23 cellular contexts compared by ENCODE assay signal in genomic region chr12:119288559-119288958, GRCh38. TPM values are rescaled to one million over a fixed set of nuclear protein-coding genes. Genes with fewer than 3 reads are reported as not detected.
"Had no signal": no experiment of that assay in that cellular context is flagged by ENCODE, and none has a peak within 500 bp of the region (broad histone marks: within the 10 kb centered on the region; RNA-seq: fewer than 3 reads in every experiment).

No MANE protein-coding gene starts in this region.

- H3K27me3 Mint-ChIP-seq: activated naive CD8-positive, alpha-beta T cell treated with anti-CD3 and anti-CD28 coated beads, Interleukin-2, amount 50 U/mL, for 24 hours had no signal

- H3K27ac ChIP-seq: breast epithelium, foreskin keratinocyte, VCaP had no signal

- ATAC-seq: activated naive CD8-positive, alpha-beta T cell treated with anti-CD3 and anti-CD28 coated beads, Interleukin-2, amount 50 U/mL, for 24 hours; activated T-helper 17 cell treated with anti-CD3 and anti-CD28 coated beads, Interleukin-2, amount 50 U/mL, for 72 hours; foreskin keratinocyte; natural killer cell treated with Interleukin-12 subunit alpha and Interleukin-12 subunit beta and Interleukin-15 and Interleukin-18, amount 100 ng/mL, for 72 hours; right cardiac atrium; stimulated activated naive CD8-positive, alpha-beta T cell treated with anti-CD3 and anti-CD28 coated beads, Interleukin-15, Interleukin-2, amounts not matched to agents 100 U/mL and 50 U/mL, for 24 hours had no signal

- H3K4me3 Mint-ChIP-seq: activated naive CD8-positive, alpha-beta T cell treated with anti-CD3 and anti-CD28 coated beads, Interleukin-2, amount 50 U/mL, for 24 hours; activated T-helper 17 cell treated with anti-CD3 and anti-CD28 coated beads, Interleukin-2, amount 50 U/mL, for 72 hours; immature natural killer cell; natural killer cell treated with Interleukin-12 subunit alpha and Interleukin-12 subunit beta and Interleukin-15 and Interleukin-18, amount 100 ng/mL, for 72 hours had no signal

- H3K27me3 ChIP-seq: breast epithelium, foreskin keratinocyte had no signal

- H3K4me1 Mint-ChIP-seq: activated naive CD8-positive, alpha-beta T cell treated with anti-CD3 and anti-CD28 coated beads, Interleukin-2, amount 50 U/mL, for 24 hours; activated T-helper 17 cell treated with anti-CD3 and anti-CD28 coated beads, Interleukin-2, amount 50 U/mL, for 72 hours; immature natural killer cell had no signal

- H3K4me1 ChIP-seq: breast epithelium, foreskin keratinocyte had no signal

- H3K4me3 ChIP-seq: breast epithelium had no signal

- DNase-seq: activated CD4-positive, alpha-beta T cell treated with anti-CD3 and anti-CD28 coated beads for 1 hour; activated CD4-positive, alpha-beta T cell treated with anti-CD3 and anti-CD28 coated beads, Interleukin-2, amount 50 U/mL, for 4 hours; activated naive CD4-positive, alpha-beta T cell treated with Interleukin-2 at 50 U/mL for 16 hours; activated naive CD8-positive, alpha-beta T cell treated with anti-CD3 and anti-CD28 coated beads, Interleukin-2, amount 50 U/mL, for 24 hours; aorta; cerebellar nuclear complex; effector CD8-positive, alpha-beta T cell; foreskin keratinocyte; immature natural killer cell; mesendoderm; right cardiac atrium; small intestine; stimulated activated naive CD8-positive, alpha-beta T cell treated with anti-CD3 and anti-CD28 coated beads, Interleukin-15, Interleukin-2, amounts not matched to agents 100 U/mL and 50 U/mL, for 24 hours; T1000; trophoblast cell had no signal

- H3K9me3 Mint-ChIP-seq: activated naive CD8-positive, alpha-beta T cell treated with anti-CD3 and anti-CD28 coated beads, Interleukin-2, amount 50 U/mL, for 24 hours; activated T-helper 17 cell treated with anti-CD3 and anti-CD28 coated beads, Interleukin-2, amount 50 U/mL, for 72 hours; immature natural killer cell; natural killer cell treated with Interleukin-12 subunit alpha and Interleukin-12 subunit beta and Interleukin-15 and Interleukin-18, amount 100 ng/mL, for 72 hours had no signal

- H3K36me3 ChIP-seq: breast epithelium had no signal

- H3K27ac Mint-ChIP-seq: activated naive CD8-positive, alpha-beta T cell treated with anti-CD3 and anti-CD28 coated beads, Interleukin-2, amount 50 U/mL, for 24 hours; activated T-helper 17 cell treated with anti-CD3 and anti-CD28 coated beads, Interleukin-2, amount 50 U/mL, for 72 hours; immature natural killer cell; natural killer cell treated with Interleukin-12 subunit alpha and Interleukin-12 subunit beta and Interleukin-15 and Interleukin-18, amount 100 ng/mL, for 72 hours; progenitor cell of endocrine pancreas had no signal

- H3K36me3 Mint-ChIP-seq: immature natural killer cell; natural killer cell treated with Interleukin-12 subunit alpha and Interleukin-12 subunit beta and Interleukin-15 and Interleukin-18, amount 100 ng/mL, for 72 hours had no signal

RNA-seq across cellular contexts. Expression of gene CCDC60, which starts 46.0 kb away (rescaled TPM):
- total RNA-seq: activated T-helper 17 cell treated with anti-CD3 and anti-CD28 coated beads, Interleukin-2, amount 50 U/mL, for 72 hours; aorta; breast epithelium; endothelial cell of umbilical vein; foreskin keratinocyte; lower leg skin; natural killer cell treated with Interleukin-12 subunit alpha and Interleukin-12 subunit beta and Interleukin-15 and Interleukin-18, amount 100 ng/mL, for 72 hours; omental fat pad had no signal
